In the genomic region with DNA sequence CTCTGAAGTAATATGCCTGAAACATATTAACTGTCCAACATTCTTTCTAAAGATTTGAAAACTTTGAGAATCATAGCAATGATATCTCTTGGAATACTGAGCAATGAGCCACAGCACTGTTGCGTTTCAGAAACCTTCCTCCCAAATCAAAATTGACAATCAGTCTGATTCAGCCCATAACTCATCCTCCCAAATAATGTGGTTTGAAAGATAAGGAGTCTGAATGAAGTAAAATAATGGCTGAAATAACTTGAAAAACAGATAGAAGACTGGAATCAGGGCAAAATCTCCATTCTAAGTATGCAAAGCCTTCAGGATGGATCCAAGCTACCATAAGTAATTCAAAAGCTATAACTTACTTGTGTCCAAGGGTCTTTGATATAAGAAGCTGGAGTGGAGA, we compare ENCODE assay signal across 31 cellular contexts.
"Had no signal": no experiment of that assay in that cellular context is flagged by ENCODE, and none has a peak within 500 bp of the region (broad histone marks: within the 10 kb centered on the region; RNA-seq: fewer than 3 reads in every experiment).

No MANE protein-coding gene starts in this region.

- H3K27ac Mint-ChIP-seq: activated B cell treated with CpG ODN at 0.5 μM for 24 hours; activated CD4-positive, alpha-beta memory T cell treated with anti-CD3 and anti-CD28 coated beads for 36 hours; activated CD4-positive, alpha-beta T cell treated with anti-CD3 and anti-CD28 coated beads, Interleukin-2, amount 10 ng/mL, durations not matched to agents 24 days and 14 days; activated naive CD4-positive, alpha-beta T cell treated with anti-CD3 and anti-CD28 coated beads for 36 hours; activated naive CD8-positive, alpha-beta T cell treated with anti-CD3 and anti-CD28 coated beads for 36 hours; activated T-helper 17 cell treated with anti-CD3 and anti-CD28 coated beads, Interleukin-2, amount 50 U/mL, for 72 hours; T-cell had no signal

- FAIRE-seq: TTC549 had no signal

- H3K4me3 ChIP-seq: adrenal gland, ascending aorta, Peyer's patch, SJSA1 had no signal

- H3K9me3 ChIP-seq: adrenal gland, ascending aorta, Peyer's patch, SJSA1 had no signal

- H3K4me1 ChIP-seq: ascending aorta, Peyer's patch, SJSA1 had no signal

- ATAC-seq: activated T-helper 17 cell treated with anti-CD3 and anti-CD28 coated beads, Interleukin-2, amount 50 U/mL, for 72 hours; T-cell had no signal

- DNase-seq: activated B cell treated with CpG ODN at 0.5 μM for 24 hours; activated CD4-positive, alpha-beta memory T cell treated with anti-CD3 and anti-CD28 coated beads for 36 hours; activated CD4-positive, alpha-beta T cell treated with anti-CD3 and anti-CD28 coated beads for 1 hour; activated CD4-positive, alpha-beta T cell treated with anti-CD3 and anti-CD28 coated beads, Interleukin-2, amount 10 ng/mL, durations not matched to agents 24 days and 14 days; activated CD8-positive, alpha-beta memory T cell treated with anti-CD3 and anti-CD28 coated beads for 24 hours; activated gamma-delta T cell; activated naive CD4-positive, alpha-beta T cell treated with anti-CD3 and anti-CD28 coated beads for 36 hours; activated naive CD8-positive, alpha-beta T cell treated with anti-CD3 and anti-CD28 coated beads for 36 hours; activated T-cell treated with anti-CD3 and anti-CD28 coated beads, Interleukin-2, amount 50 U/mL, for 48 hours; adrenal gland; KG1; NCI-H1092; NCI-H1417; NCI-H1694; NCI-H2029; NCI-H2107; NCI-H2171 treated with DMSO at 0.1 percent for 48 hours; NCI-H510A treated with DMSO at 0.1 percent for 48 hours; NCI-H69; NK-92 treated with Interleukin-12 subunit alpha and Interleukin-12 subunit beta, amount 100 ng/mL, for 24 hours; Peyer's patch; SHP77; T-cell; T-helper 2 cell; T1000 had no signal

- H3K27ac ChIP-seq: adrenal gland, Peyer's patch, SJSA1 had no signal

- H3K27me3 Mint-ChIP-seq: activated B cell treated with CpG ODN at 0.5 μM for 24 hours; activated CD4-positive, alpha-beta memory T cell treated with anti-CD3 and anti-CD28 coated beads for 36 hours; activated CD4-positive, alpha-beta T cell treated with anti-CD3 and anti-CD28 coated beads, Interleukin-2, amount 10 ng/mL, durations not matched to agents 24 days and 14 days; activated naive CD8-positive, alpha-beta T cell treated with anti-CD3 and anti-CD28 coated beads for 36 hours; activated T-helper 17 cell treated with anti-CD3 and anti-CD28 coated beads, Interleukin-2, amount 50 U/mL, for 72 hours; central memory CD8-positive, alpha-beta T cell had no signal

- H3K4me3 Mint-ChIP-seq: activated B cell treated with CpG ODN at 0.5 μM for 24 hours; activated CD4-positive, alpha-beta memory T cell treated with anti-CD3 and anti-CD28 coated beads for 36 hours; activated CD4-positive, alpha-beta T cell treated with anti-CD3 and anti-CD28 coated beads, Interleukin-2, amount 10 ng/mL, durations not matched to agents 24 days and 14 days; activated naive CD4-positive, alpha-beta T cell treated with anti-CD3 and anti-CD28 coated beads for 36 hours; activated naive CD8-positive, alpha-beta T cell treated with anti-CD3 and anti-CD28 coated beads for 36 hours; activated T-helper 17 cell treated with anti-CD3 and anti-CD28 coated beads, Interleukin-2, amount 50 U/mL, for 72 hours; brain; central memory CD8-positive, alpha-beta T cell; T-cell had no signal

- H3K9me3 Mint-ChIP-seq: activated B cell treated with CpG ODN at 0.5 μM for 24 hours; activated CD4-positive, alpha-beta memory T cell treated with anti-CD3 and anti-CD28 coated beads for 36 hours; activated CD4-positive, alpha-beta T cell treated with anti-CD3 and anti-CD28 coated beads, Interleukin-2, amount 10 ng/mL, durations not matched to agents 24 days and 14 days; activated naive CD4-positive, alpha-beta T cell treated with anti-CD3 and anti-CD28 coated beads for 36 hours; activated naive CD8-positive, alpha-beta T cell treated with anti-CD3 and anti-CD28 coated beads for 36 hours; activated T-helper 17 cell treated with anti-CD3 and anti-CD28 coated beads, Interleukin-2, amount 50 U/mL, for 72 hours; T-cell had no signal

- H3K4me1 Mint-ChIP-seq: activated B cell treated with CpG ODN at 0.5 μM for 24 hours; activated CD4-positive, alpha-beta T cell treated with anti-CD3 and anti-CD28 coated beads, Interleukin-2, amount 10 ng/mL, durations not matched to agents 24 days and 14 days; activated naive CD8-positive, alpha-beta T cell treated with anti-CD3 and anti-CD28 coated beads for 36 hours; activated T-helper 17 cell treated with anti-CD3 and anti-CD28 coated beads, Interleukin-2, amount 50 U/mL, for 72 hours; central memory CD8-positive, alpha-beta T cell; T-cell had no signal

- H3K36me3 ChIP-seq: adrenal gland, ascending aorta, Peyer's patch, SJSA1 had no signal

- H3K36me3 Mint-ChIP-seq: activated CD4-positive, alpha-beta memory T cell treated with anti-CD3 and anti-CD28 coated beads for 36 hours; activated naive CD8-positive, alpha-beta T cell treated with anti-CD3 and anti-CD28 coated beads for 36 hours; brain; T-cell had no signal

- H3K27me3 ChIP-seq: ascending aorta, Peyer's patch, SJSA1 had no signal
